7 cellular contexts compared by ENCODE assay signal in the genomic region with DNA sequence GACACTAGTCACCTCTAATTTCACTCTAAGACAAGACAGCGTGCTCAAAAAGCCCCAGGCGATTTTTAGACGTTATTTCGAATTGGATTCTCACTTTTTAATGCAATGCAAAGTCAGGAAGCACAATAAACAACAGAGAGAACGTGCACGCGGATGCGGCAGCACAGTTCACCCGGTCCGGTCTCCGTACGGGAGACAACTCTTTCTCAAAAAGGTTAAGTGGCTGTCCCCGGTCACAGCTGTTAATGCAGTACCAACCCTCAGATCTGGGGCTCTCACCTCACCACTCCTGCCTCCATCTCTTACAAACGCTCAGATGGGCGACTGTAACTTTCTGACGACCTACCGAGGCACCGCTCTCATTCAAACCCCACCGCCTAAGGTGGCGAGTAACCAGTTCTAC. TPM values are rescaled to one million over a fixed set of nuclear protein-coding genes. Genes with fewer than 3 reads are reported as not detected.
DNase-seq lines count a peak whose midpoint lies in the region; ATAC-seq and TF ChIP-seq lines count a peak whose summit lies in the region.

No MANE protein-coding gene starts in this region.

- no peaks in the 10 kb centered on the region for H3K27me3 Mint-ChIP-seq in activated T-helper 17 cell treated with anti-CD3 and anti-CD28 coated beads, Interleukin-2, amount 50 U/mL, for 72 hours
- H3K27me3 Mint-ChIP-seq in stimulated activated naive B cell treated with anti-CD40 and anti-IgM and Interleukin-4, amounts not matched to agents 10 μg/mL and 1 μg/mL and 100 μg/mL, for 72 hours = no peaks in the 10 kb centered on the region

- no peaks in the 10 kb centered on the region for H3K9me3 ChIP-seq in iPS-18a (ENCODE audit: control insufficient read depth, low read depth, low read length)

- H3K9ac ChIP-seq in iPS-18a (ENCODE audit: low read length) = peak overlapping the region; percentile 87

- in situ Hi-C loops in GM13977 (cut with MboI; ENCODE audit: low pct_unique_long_range_greater_than_20kb, low sequenced_read_pairs, unreplicated experiment) = no loop called here

- no peaks in the 10 kb centered on the region for H3K36me3 ChIP-seq in iPS-18a (ENCODE audit: control insufficient read depth, low read depth, low read length)

- peak overlapping the region; percentile 36 for H3K27ac ChIP-seq in iPS-18a (ENCODE audit: low read length)

- H3K27ac Mint-ChIP-seq in activated T-helper 17 cell treated with anti-CD3 and anti-CD28 coated beads, Interleukin-2, amount 50 U/mL, for 72 hours = peak overlapping the region; percentile 88
- H3K27ac Mint-ChIP-seq in stimulated activated naive B cell treated with anti-CD40 and anti-IgM and Interleukin-4, amounts not matched to agents 10 μg/mL and 1 μg/mL and 100 μg/mL, for 72 hours = peak overlapping the region; percentile 97

- DNase-seq in GM13977 (ENCODE audit: low spot score) = peak; percentile 27
- DNase-seq in stimulated activated naive B cell treated with anti-CD40 and anti-IgM and Interleukin-4, amounts not matched to agents 10 μg/mL and 1 μg/mL and 100 μg/mL, for 72 hours = no peak
- DNase-seq in stimulated activated CD4-positive, alpha-beta T cell treated with anti-CD3 and anti-CD28 coated beads, Interleukin-1b, Interleukin-23, amount 100 ng/mL, for 48 hours = no peak

- H3K9me3 Mint-ChIP-seq in activated T-helper 17 cell treated with anti-CD3 and anti-CD28 coated beads, Interleukin-2, amount 50 U/mL, for 72 hours = no peaks in the 10 kb centered on the region
- no peaks in the 10 kb centered on the region for H3K9me3 Mint-ChIP-seq in stimulated activated naive B cell treated with anti-CD40 and anti-IgM and Interleukin-4, amounts not matched to agents 10 μg/mL and 1 μg/mL and 100 μg/mL, for 72 hours

- ATAC-seq in HG03108 (IDR thresholded peaks at IDR 0.05; ENCODE audit: unreplicated experiment) (peak; percentile 1), HG03442 (IDR thresholded peaks at IDR 0.05; ENCODE audit: unreplicated experiment) (no peak)
- ATAC-seq in activated T-helper 17 cell treated with anti-CD3 and anti-CD28 coated beads, Interleukin-2, amount 50 U/mL, for 72 hours (replicated peaks) = peak; percentile 4
- peak; percentile 16 to 17 for ATAC-seq in stimulated activated naive B cell treated with anti-CD40 and anti-IgM and Interleukin-4, amounts not matched to agents 10 μg/mL and 1 μg/mL and 100 μg/mL, for 72 hours (replicated peaks)

- peaks cover 14% of the 10 kb centered on the region for H3K4me1 ChIP-seq in iPS-18a (ENCODE audit: control insufficient read depth, low read depth, low read length)

- no peak for TF ChIP-seq CTCF in GM13977 (IDR thresholded peaks at IDR 0.05; ENCODE audit: extremely low read depth, insufficient read depth, missing control alignments)

- H3K36me3 Mint-ChIP-seq in activated T-helper 17 cell treated with anti-CD3 and anti-CD28 coated beads, Interleukin-2, amount 50 U/mL, for 72 hours (ENCODE audit: low read depth) = peaks cover 18% of the 10 kb centered on the region
- H3K36me3 Mint-ChIP-seq in stimulated activated naive B cell treated with anti-CD40 and anti-IgM and Interleukin-4, amounts not matched to agents 10 μg/mL and 1 μg/mL and 100 μg/mL, for 72 hours = peaks cover 2 to 4% of the 10 kb centered on the region in 2 donors

- H3K4me3 Mint-ChIP-seq in activated T-helper 17 cell treated with anti-CD3 and anti-CD28 coated beads, Interleukin-2, amount 50 U/mL, for 72 hours = peak overlapping the region; percentile 92
- H3K4me3 Mint-ChIP-seq in stimulated activated naive B cell treated with anti-CD40 and anti-IgM and Interleukin-4, amounts not matched to agents 10 μg/mL and 1 μg/mL and 100 μg/mL, for 72 hours = peak overlapping the region; percentile 95

- H3K4me3 ChIP-seq in iPS-18a (ENCODE audit: low read length) = peak overlapping the region; percentile 82

- H3K27me3 ChIP-seq in iPS-18a (ENCODE audit: control insufficient read depth, insufficient read depth, low read length) = no peaks in the 10 kb centered on the region

- peaks cover 12% of the 10 kb centered on the region for H3K4me1 Mint-ChIP-seq in activated T-helper 17 cell treated with anti-CD3 and anti-CD28 coated beads, Interleukin-2, amount 50 U/mL, for 72 hours
- H3K4me1 Mint-ChIP-seq in stimulated activated naive B cell treated with anti-CD40 and anti-IgM and Interleukin-4, amounts not matched to agents 10 μg/mL and 1 μg/mL and 100 μg/mL, for 72 hours = peaks cover 11 to 30% of the 10 kb centered on the region in 2 donors

RNA-seq across cellular contexts. Expression of gene HP1BP3, which starts 1.2 kb away (rescaled TPM):
- total RNA-seq in activated T-helper 17 cell treated with anti-CD3 and anti-CD28 coated beads, Interleukin-2, amount 50 U/mL, for 72 hours = 100 to 1,000 TPM; 223 to 244 TPM

RNA-seq across cellular contexts. Expression of gene SH2D5, which starts 53.4 kb away (rescaled TPM):
- total RNA-seq in activated T-helper 17 cell treated with anti-CD3 and anti-CD28 coated beads, Interleukin-2, amount 50 U/mL, for 72 hours = under 1 TPM in 1 of 2 donors, not detected in 1; 0.06 TPM
